Comparison of ENCODE assay signal across 17 cellular contexts in the genomic region with DNA sequence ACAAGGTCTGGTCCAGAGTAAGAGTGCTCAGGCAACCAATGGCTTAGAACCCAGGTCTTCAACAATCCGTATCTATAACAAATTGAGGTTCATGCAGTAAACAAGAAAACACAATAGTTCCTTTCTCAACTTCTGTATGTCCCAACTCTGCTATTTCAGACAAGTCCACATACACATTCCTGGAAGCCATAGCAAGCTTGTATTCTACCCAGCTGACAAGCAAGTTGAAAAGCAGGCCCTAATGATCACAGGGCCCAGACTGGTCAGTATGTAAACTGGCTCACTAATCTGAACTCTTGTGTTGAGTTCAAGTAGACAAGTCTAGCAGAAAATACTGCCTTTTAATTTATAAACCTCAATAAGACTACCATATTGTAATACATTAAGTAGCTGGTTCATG.
DNase-seq lines count a peak whose midpoint lies in the region; ATAC-seq and TF ChIP-seq lines count a peak whose summit lies in the region.
"Had no signal": no experiment of that assay in that cellular context is flagged by ENCODE, and none has a peak within 500 bp of the region (broad histone marks: within the 10 kb centered on the region; RNA-seq: fewer than 3 reads in every experiment).

No MANE protein-coding gene starts in this region.

- peaks cover 7 to 32% of the 10 kb centered on the region in 2 experiments for H3K4me1 ChIP-seq in neutrophil (ENCODE audit: control insufficient read depth in 1 of 2, insufficient read depth in 1 of 2, low read depth in 1 of 2, low read length in 1 of 2)
- H3K4me1 ChIP-seq: HAP-1 had no signal

- no peaks in the 10 kb centered on the region for H3K9me3 ChIP-seq in neutrophil
- H3K9me3 ChIP-seq: HAP-1, Peyer's patch had no signal

- no peaks in the 10 kb centered on the region for H3K36me3 ChIP-seq in neutrophil
- H3K36me3 ChIP-seq: HAP-1, Peyer's patch had no signal

- H3K27ac ChIP-seq in neutrophil = peak overlapping the region; percentile 42
- H3K27ac ChIP-seq: Peyer's patch had no signal

- H3K4me3 ChIP-seq in neutrophil (ENCODE audit: low read depth in 1 of 2, low read length in 1 of 2) = no peak overlapping the region
- H3K4me3 ChIP-seq: HAP-1, Peyer's patch had no signal

- TF ChIP-seq CTCF in neutrophil (IDR thresholded peaks at IDR 0.05) = no peak

- no peaks in the 10 kb centered on the region for H3K27me3 ChIP-seq in neutrophil
- H3K27me3 ChIP-seq: Peyer's patch had no signal

- ATAC-seq in HG03342 (IDR thresholded peaks at IDR 0.05; ENCODE audit: unreplicated experiment) (no peak), GM19324 (IDR thresholded peaks at IDR 0.05; ENCODE audit: low FRiP score, unreplicated experiment) (no peak)

- peak; percentile 46 for DNase-seq in OCI-M1 (lab: John Stamatoyannopoulos, UW)
- DNase-seq in globus pallidus (ENCODE audit: low spot score) = peak; percentile 14
- no peak for DNase-seq in RKO (ENCODE audit: low spot score)
- no peak for DNase-seq in SIG-M5 treated with dmso at 0.1 percent for 504 hours (lab: John Stamatoyannopoulos, UW; ENCODE audit: unreplicated experiment)
- DNase-seq: Calu3; CD4-positive, alpha-beta memory T cell; DMS53; NCI-H1436; NCI-H2029 treated with DMSO at 0.1 percent for 48 hours; NCI-H510A treated with DMSO at 0.1 percent for 48 hours; NCI-H82; Peyer's patch; SHP77 had no signal

Comparison
In these comparisons a context has a peak if more than half of its experiments do, and no peak if none do; other contexts are left out.
1. DNase-seq: peak in OCI-M1 (single experiment) and globus pallidus (single experiment); none in RKO (single experiment) and SIG-M5 treated with dmso at 0.1 percent for 504 hours (single experiment).